In the genomic region with DNA sequence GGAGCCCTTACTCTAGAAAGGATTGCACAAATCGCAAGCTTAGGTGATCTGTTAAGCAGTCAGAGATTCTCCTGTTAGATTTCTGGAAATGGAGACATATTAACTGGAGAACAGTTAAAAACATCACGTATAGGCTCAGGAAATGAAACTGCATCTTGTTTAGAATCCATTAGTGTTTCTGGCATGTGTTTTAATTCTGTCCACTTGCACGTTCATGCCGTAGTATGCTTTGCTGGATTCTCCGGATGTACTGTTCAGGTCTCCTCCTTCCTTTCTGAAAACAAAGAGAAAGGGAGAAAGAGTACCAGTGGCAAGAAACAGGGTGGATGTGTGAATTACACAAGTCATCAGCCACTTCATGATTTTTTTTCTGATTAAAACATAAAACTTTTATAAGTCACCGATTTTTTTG, we compare ENCODE assay signal across 8 cellular contexts. TPM values are rescaled to one million over a fixed set of nuclear protein-coding genes. Genes with fewer than 3 reads are reported as not detected.
DNase-seq lines count a peak whose midpoint lies in the region; ATAC-seq and TF ChIP-seq lines count a peak whose summit lies in the region.

No MANE protein-coding gene starts in this region.

- TF ChIP-seq CTCF in VCaP (conservative IDR thresholded peaks at IDR 0.05) = no peak
- no peak for TF ChIP-seq CTCF in glutamatergic neuron (IDR thresholded peaks at IDR 0.05; ENCODE audit: partially characterized antibody, unreplicated experiment)

- no peaks in the 10 kb centered on the region for H3K9me3 Mint-ChIP-seq in stimulated activated naive CD8-positive, alpha-beta T cell treated with anti-CD3 and anti-CD28 coated beads, Interleukin-15, Interleukin-2, amounts not matched to agents 100 ng/mL and 50 ng/mL, for 24 hours
- peaks cover 38% of the 10 kb centered on the region for H3K9me3 Mint-ChIP-seq in glutamatergic neuron (ENCODE audit: unreplicated experiment)

- DNase-seq in stimulated activated naive CD8-positive, alpha-beta T cell treated with anti-CD3 and anti-CD28 coated beads, Interleukin-15, Interleukin-2, amounts not matched to agents 100 U/mL and 50 U/mL, for 24 hours = no peak
- no peak for DNase-seq in glutamatergic neuron
- no peak for DNase-seq in midbrain (lab: John Stamatoyannopoulos, UW)
- no peak for DNase-seq in GDM1 (lab: John Stamatoyannopoulos, UW)

- peak overlapping the region; percentile 88 for H3K4me2 ChIP-seq in skeletal muscle satellite cell (ENCODE audit: low read length)

- peaks cover 33% of the 10 kb centered on the region for H3K36me3 ChIP-seq in skeletal muscle satellite cell (ENCODE audit: insufficient read depth, low read length)

- H3K9ac ChIP-seq in skeletal muscle satellite cell (ENCODE audit: low read depth, low read length) = peak overlapping the region; percentile 99

- peak overlapping the region; percentile 71 for H3K27ac Mint-ChIP-seq in stimulated activated naive CD8-positive, alpha-beta T cell treated with anti-CD3 and anti-CD28 coated beads, Interleukin-15, Interleukin-2, amounts not matched to agents 100 ng/mL and 50 ng/mL, for 24 hours
- H3K27ac Mint-ChIP-seq in glutamatergic neuron (ENCODE audit: unreplicated experiment) = peak overlapping the region; percentile 96

- peaks cover 15% of the 10 kb centered on the region for H3K4me1 ChIP-seq in skeletal muscle satellite cell (ENCODE audit: control insufficient read depth, insufficient read depth, low read length)

- H3K27me3 ChIP-seq in skeletal muscle satellite cell (ENCODE audit: control insufficient read depth, insufficient read depth, low read length) = no peaks in the 10 kb centered on the region

- peaks cover 60% of the 10 kb centered on the region for H3K4me1 Mint-ChIP-seq in stimulated activated naive CD8-positive, alpha-beta T cell treated with anti-CD3 and anti-CD28 coated beads, Interleukin-15, Interleukin-2, amounts not matched to agents 100 ng/mL and 50 ng/mL, for 24 hours (ENCODE audit: low read depth)
- peaks cover 20% of the 10 kb centered on the region for H3K4me1 Mint-ChIP-seq in glutamatergic neuron (ENCODE audit: low read depth, unreplicated experiment)

- no peaks in the 10 kb centered on the region for H3K9me3 ChIP-seq in skeletal muscle satellite cell (replicated peaks; ENCODE audit: low read length)

- H3K4me3 Mint-ChIP-seq in stimulated activated naive CD8-positive, alpha-beta T cell treated with anti-CD3 and anti-CD28 coated beads, Interleukin-15, Interleukin-2, amounts not matched to agents 100 ng/mL and 50 ng/mL, for 24 hours = peak overlapping the region; percentile 85
- peak overlapping the region; percentile 98 for H3K4me3 Mint-ChIP-seq in glutamatergic neuron (ENCODE audit: unreplicated experiment)

- peak overlapping the region; percentile 74 for H3K27ac ChIP-seq in VCaP

- peaks cover 49% of the 10 kb centered on the region for H3K27me3 Mint-ChIP-seq in stimulated activated naive CD8-positive, alpha-beta T cell treated with anti-CD3 and anti-CD28 coated beads, Interleukin-15, Interleukin-2, amounts not matched to agents 100 ng/mL and 50 ng/mL, for 24 hours
- H3K27me3 Mint-ChIP-seq in glutamatergic neuron (ENCODE audit: unreplicated experiment) = peaks cover 25% of the 10 kb centered on the region

- no peaks in the 10 kb centered on the region for H3K36me3 Mint-ChIP-seq in stimulated activated naive CD8-positive, alpha-beta T cell treated with anti-CD3 and anti-CD28 coated beads, Interleukin-15, Interleukin-2, amounts not matched to agents 100 ng/mL and 50 ng/mL, for 24 hours (ENCODE audit: low read depth)
- no peaks in the 10 kb centered on the region for H3K36me3 Mint-ChIP-seq in glutamatergic neuron (ENCODE audit: unreplicated experiment)

- H3K4me3 ChIP-seq in skeletal muscle satellite cell (ENCODE audit: low read length) = peak overlapping the region; percentile 91

- ATAC-seq in stimulated activated naive CD8-positive, alpha-beta T cell treated with anti-CD3 and anti-CD28 coated beads, Interleukin-15, Interleukin-2, amounts not matched to agents 100 U/mL and 50 U/mL, for 24 hours = no peak
- ATAC-seq in HG03139 (IDR thresholded peaks at IDR 0.05; ENCODE audit: unreplicated experiment) = no peak

RNA-seq across cellular contexts. Expression of a gene that starts 2.5 kb away (rescaled TPM):
- total RNA-seq in glutamatergic neuron (ENCODE audit: unreplicated experiment) = 95.9 TPM
- 30.7 and 89.3 TPM in 2 replicates for total RNA-seq in skeletal muscle satellite cell (2012; rRNA removed)
